In the genomic region with DNA sequence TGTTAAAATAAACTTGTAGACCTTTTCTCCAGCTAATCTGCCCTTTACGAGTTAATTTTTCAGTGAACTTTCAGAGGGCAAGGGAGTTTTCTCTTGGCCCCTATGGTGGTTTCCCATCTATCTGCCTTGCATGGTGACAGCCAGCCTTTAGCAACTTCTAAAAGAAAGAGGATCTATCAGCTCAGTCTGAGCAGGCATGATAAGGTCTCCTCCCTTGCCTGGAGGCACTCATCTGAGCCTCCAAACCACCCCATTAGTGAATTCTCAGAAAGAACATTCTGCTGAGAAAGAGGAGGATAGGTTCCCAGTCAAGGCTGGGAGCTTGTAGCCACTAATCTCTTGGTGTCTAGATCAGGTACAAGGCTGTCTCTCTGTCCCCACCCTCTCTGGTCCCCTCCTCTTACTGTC, we compare ENCODE assay signal across 13 cellular contexts. TPM values are rescaled to one million over a fixed set of nuclear protein-coding genes. Genes with fewer than 3 reads are reported as not detected.
DNase-seq lines count a peak whose midpoint lies in the region; ATAC-seq and TF ChIP-seq lines count a peak whose summit lies in the region.
"Had no signal": no experiment of that assay in that cellular context is flagged by ENCODE, and none has a peak within 500 bp of the region (broad histone marks: within the 10 kb centered on the region; RNA-seq: fewer than 3 reads in every experiment).

No MANE protein-coding gene starts in this region.

- TF ChIP-seq POLR2A in erythroblast (IDR thresholded peaks at IDR 0.05; ENCODE audit: low read length) (peak; percentile 90), body of pancreas (IDR thresholded peaks at IDR 0.05) (no peak)

- H3K27me3 Mint-ChIP-seq in nephron progenitor cell (ENCODE audit: low read depth, poor library complexity), result peaks cover 8% of the 10 kb centered on the region

- ATAC-seq in GM18870 (IDR thresholded peaks at IDR 0.05; ENCODE audit: unreplicated experiment) (peak; percentile 45), GM21737 (IDR thresholded peaks at IDR 0.05; ENCODE audit: unreplicated experiment) (peak; percentile 40), HG03280 (IDR thresholded peaks at IDR 0.05; ENCODE audit: unreplicated experiment) (peak; percentile 42), body of pancreas (no peak)
- ATAC-seq: activated T-cell treated with anti-CD3 and anti-CD28 coated beads, Interleukin-2, amount 50 U/mL, for 72 hours had no signal

- peaks cover under 1% of the 10 kb centered on the region for H3K9me3 Mint-ChIP-seq in nephron progenitor cell

- no peak for TF ChIP-seq CTCF in nephron progenitor cell (IDR thresholded peaks at IDR 0.05)
- no peak for TF ChIP-seq CTCF in body of pancreas (IDR thresholded peaks at IDR 0.05)

- no peak overlapping the region for H3K27ac Mint-ChIP-seq in nephron progenitor cell
- H3K27ac Mint-ChIP-seq: activated T-cell treated with anti-CD3 and anti-CD28 coated beads, Interleukin-2, amount 50 U/mL, for 72 hours; T-helper 1 cell treated with Interleukin-12 subunit alpha and Interleukin-12 subunit beta and Interleukin-4 antibody, amounts not matched to agents 30 μg/mL and 1 μg/mL, for 36 hours had no signal

- H3K27me3 ChIP-seq in body of pancreas, result no peaks in the 10 kb centered on the region
- H3K27me3 ChIP-seq: vagina had no signal

- H3K9me3 ChIP-seq in body of pancreas, result no peaks in the 10 kb centered on the region
- H3K9me3 ChIP-seq: vagina had no signal

- H3K4me3 Mint-ChIP-seq in nephron progenitor cell, result no peak overlapping the region
- H3K4me3 Mint-ChIP-seq: activated T-cell treated with anti-CD3 and anti-CD28 coated beads, Interleukin-2, amount 50 U/mL, for 72 hours; T-helper 1 cell treated with Interleukin-12 subunit alpha and Interleukin-12 subunit beta and Interleukin-4 antibody, amounts not matched to agents 30 μg/mL and 1 μg/mL, for 36 hours had no signal

- intact Hi-C loops in body of pancreas (cut with DNase I), result no loop called here

- H3K27ac ChIP-seq in body of pancreas, result no peak overlapping the region
- H3K27ac ChIP-seq: vagina had no signal

- H3K4me1 Mint-ChIP-seq in nephron progenitor cell, result peaks cover 24% of the 10 kb centered on the region

- no peak overlapping the region for H3K4me3 ChIP-seq in body of pancreas
- H3K4me3 ChIP-seq: vagina had no signal

- H3K4me1 ChIP-seq in body of pancreas, result no peaks in the 10 kb centered on the region
- H3K4me1 ChIP-seq: vagina had no signal

- DNase-seq in erythroblast (lab: John Stamatoyannopoulos, UW), result peak; percentile 88 to 94
- no peak for DNase-seq in nephron progenitor cell
- DNase-seq in NCI-H1436 treated with DMSO at 0.1 percent for 48 hours (lab: John Stamatoyannopoulos, UW), result no peak
- no peak for DNase-seq in GDM1 (lab: John Stamatoyannopoulos, UW)
- no peak for DNase-seq in body of pancreas
- DNase-seq: activated T-cell treated with anti-CD3 and anti-CD28 coated beads, Interleukin-2, amount 50 U/mL, for 72 hours; Calu3; NCI-H82 had no signal

- 86 to 88% methylated on average over 1 of the region's 1 CpG for WGBS in body of pancreas, 2 donors

- no peaks in the 10 kb centered on the region for H3K36me3 ChIP-seq in body of pancreas (replicated peaks in 1 of 2; ENCODE audit: insufficient read depth in 1 of 2, low read depth in 2 of 2)
- H3K36me3 ChIP-seq: vagina had no signal

- H3K36me3 Mint-ChIP-seq in nephron progenitor cell (ENCODE audit: low read depth), result no peaks in the 10 kb centered on the region

RNA-seq across cellular contexts. Expression of gene GYPC, which starts 10.7 kb away (rescaled TPM):
- 10 to 100 TPM; 26.4 to 28.8 TPM for total RNA-seq in body of pancreas
- total RNA-seq: Calu3 had no signal

Comparison
In these comparisons a context has a peak if more than half of its experiments do, and no peak if none do; other contexts are left out.
1. DNase-seq: peak in erythroblast (2 of 2); none in nephron progenitor cell (single experiment), NCI-H1436 treated with DMSO at 0.1 percent for 48 hours (single experiment), GDM1 (single experiment) and body of pancreas (0 of 4).